ENCODE assay signal across 24 cellular contexts in genomic region chr4:94441838-94442237, GRCh38.
"Had no signal": no experiment of that assay in that cellular context is flagged by ENCODE, and none has a peak within 500 bp of the region (broad histone marks: within the 10 kb centered on the region; RNA-seq: fewer than 3 reads in every experiment).

No MANE protein-coding gene starts in this region.

- DNase-seq: activated B cell treated with CpG ODN at 0.5 μM for 24 hours; activated CD4-positive, alpha-beta T cell treated with anti-CD3 and anti-CD28 coated beads, Interleukin-2, amount 50 U/mL, for 1 hour; activated CD8-positive, alpha-beta T cell treated with anti-CD3 and anti-CD28 coated beads for 36 hours; activated naive CD4-positive, alpha-beta T cell; activated T-cell treated with anti-CD3 and anti-CD28 coated beads, Interleukin-2, amount 50 U/mL, for 48 hours; dermis blood vessel endothelial cell; effector CD4-positive, alpha-beta T cell; foreskin melanocyte; mucosa of descending colon; posterior cingulate gyrus; sigmoid colon; stimulated activated CD4-positive, alpha-beta T cell treated with anti-CD3 and anti-CD28 coated beads, Interleukin-15, amount 100 ng/mL, for 24 hours; stimulated activated CD4-positive, alpha-beta T cell treated with anti-CD3 and anti-CD28 coated beads, Interleukin-2, amount 100 ng/mL, for 24 hours; stimulated activated naive CD4-positive, alpha-beta T cell; T-helper 1 cell had no signal

- H3K27me3 ChIP-seq: esophagus muscularis mucosa, hepatocyte, sigmoid colon, suprapubic skin, vagina had no signal

- H2AFZ ChIP-seq: hepatocyte had no signal

- H3K27ac ChIP-seq: esophagus muscularis mucosa, hepatocyte, sigmoid colon, suprapubic skin, vagina had no signal

- H3K79me2 ChIP-seq: hepatocyte had no signal

- FAIRE-seq: bronchial epithelial cell, keratinocyte had no signal

- H3K9me3 ChIP-seq: esophagus muscularis mucosa, mucosa of descending colon, sigmoid colon, suprapubic skin, vagina had no signal

- H3K36me3 ChIP-seq: esophagus muscularis mucosa, sigmoid colon, suprapubic skin, vagina had no signal

- H3K4me3 ChIP-seq: esophagus muscularis mucosa, hepatocyte, lung, mucosa of descending colon, sigmoid colon, suprapubic skin, vagina had no signal

- H3K4me1 ChIP-seq: esophagus muscularis mucosa, sigmoid colon, suprapubic skin, vagina had no signal

- ATAC-seq: activated CD8-positive, alpha-beta T cell treated with anti-CD3 and anti-CD28 coated beads for 36 hours; activated naive CD4-positive, alpha-beta T cell treated with anti-CD3 and anti-CD28 coated beads, Interleukin-2, amount 50 U/mL, for 72 hours; mucosa of descending colon; natural killer cell treated with Interleukin-12 subunit alpha and Interleukin-12 subunit beta and Interleukin-15 and Interleukin-18, amount 100 ng/mL, for 72 hours had no signal

- H3K4me2 ChIP-seq: hepatocyte had no signal
